1 cellular context compared by ENCODE assay signal in the genomic region with DNA sequence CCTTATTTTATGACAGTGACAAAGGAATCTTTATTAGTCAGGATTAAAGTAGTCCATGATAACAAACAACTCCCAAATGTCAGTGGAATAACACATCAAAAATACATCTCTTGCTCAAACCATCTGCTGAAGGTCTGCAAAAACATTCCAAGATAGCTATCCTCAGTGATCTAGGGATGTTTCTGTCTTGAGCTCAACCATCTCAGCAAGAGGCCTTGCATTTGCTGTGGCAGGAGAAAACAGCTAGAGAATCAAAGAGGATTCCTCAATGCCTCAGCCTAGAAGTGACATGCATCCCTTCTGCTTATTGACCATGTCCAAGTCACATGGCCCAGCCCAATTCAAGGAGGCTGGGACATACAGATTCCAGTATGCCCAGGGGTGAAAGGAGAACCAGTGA.
TF ChIP-seq lines count a peak whose summit lies in the region.

No MANE protein-coding gene starts in this region.

TF ChIP-seq in IMR-90, 13 proteins besides CTCF, POLR2A, EP300 and RAD21 (continued from another document):
- TF ChIP-seq, protein P1, sequence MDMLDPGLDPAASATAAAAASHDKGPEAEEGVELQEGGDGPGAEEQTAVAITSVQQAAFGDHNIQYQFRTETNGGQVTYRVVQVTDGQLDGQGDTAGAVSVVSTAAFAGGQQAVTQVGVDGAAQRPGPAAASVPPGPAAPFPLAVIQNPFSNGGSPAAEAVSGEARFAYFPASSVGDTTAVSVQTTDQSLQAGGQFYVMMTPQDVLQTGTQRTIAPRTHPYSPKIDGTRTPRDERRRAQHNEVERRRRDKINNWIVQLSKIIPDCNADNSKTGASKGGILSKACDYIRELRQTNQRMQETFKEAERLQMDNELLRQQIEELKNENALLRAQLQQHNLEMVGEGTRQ (IDR thresholded peaks at IDR 0.05; ENCODE audit: low read depth, low read length): no peak
- no peak for TF ChIP-seq RFX5 (IDR thresholded peaks at IDR 0.05; ENCODE audit: low read depth, low read length)
- TF ChIP-seq, protein P2, sequence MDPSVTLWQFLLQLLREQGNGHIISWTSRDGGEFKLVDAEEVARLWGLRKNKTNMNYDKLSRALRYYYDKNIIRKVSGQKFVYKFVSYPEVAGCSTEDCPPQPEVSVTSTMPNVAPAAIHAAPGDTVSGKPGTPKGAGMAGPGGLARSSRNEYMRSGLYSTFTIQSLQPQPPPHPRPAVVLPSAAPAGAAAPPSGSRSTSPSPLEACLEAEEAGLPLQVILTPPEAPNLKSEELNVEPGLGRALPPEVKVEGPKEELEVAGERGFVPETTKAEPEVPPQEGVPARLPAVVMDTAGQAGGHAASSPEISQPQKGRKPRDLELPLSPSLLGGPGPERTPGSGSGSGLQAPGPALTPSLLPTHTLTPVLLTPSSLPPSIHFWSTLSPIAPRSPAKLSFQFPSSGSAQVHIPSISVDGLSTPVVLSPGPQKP (IDR thresholded peaks at IDR 0.05; ENCODE audit: borderline replicate concordance, low read depth, low read length): no peak
- TF ChIP-seq CHD1 (IDR thresholded peaks at IDR 0.05; ENCODE audit: low read depth, low read length): no peak
- no peak for TF ChIP-seq FOS (IDR thresholded peaks at IDR 0.05; ENCODE audit: low read depth, low read length)
- TF ChIP-seq MXI1 (IDR thresholded peaks at IDR 0.05; ENCODE audit: borderline replicate concordance, low read depth, low read length): no peak
- TF ChIP-seq CEBPB (IDR thresholded peaks at IDR 0.05; ENCODE audit: low read depth, low read length): no peak
- no peak for TF ChIP-seq MAFK (IDR thresholded peaks at IDR 0.05; ENCODE audit: low read depth, low read length)
TF ChIP-seq in IMR-90: peak in this region for 0.
